Comparison of ENCODE assay signal across 11 cellular contexts in the genomic region with DNA sequence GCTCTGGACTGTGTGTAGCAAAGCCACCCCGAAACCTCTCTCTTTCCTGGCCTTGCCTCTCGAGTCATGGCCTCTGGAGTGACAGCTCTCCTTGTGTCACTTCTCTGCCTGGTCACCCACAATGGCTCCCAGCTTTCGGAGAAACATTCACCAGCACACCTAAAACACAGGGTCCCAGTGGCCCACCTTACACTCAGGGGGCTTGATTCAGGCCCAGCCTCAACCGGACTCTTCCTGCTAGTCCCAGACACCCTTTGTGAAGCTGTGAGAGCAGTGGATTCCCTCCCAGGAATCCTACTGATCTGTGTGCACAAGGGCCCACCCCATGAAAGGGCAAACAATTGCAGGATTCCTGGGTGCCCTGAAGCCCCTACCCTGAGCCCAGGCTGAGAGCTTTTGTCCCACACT.
A peak's percentile ranks its signal among the peaks of the same experiment; 100 is the strongest.
DNase-seq lines count a peak whose midpoint lies in the region; ATAC-seq and TF ChIP-seq lines count a peak whose summit lies in the region.
"Had no signal": no experiment of that assay in that cellular context is flagged by ENCODE, and none has a peak within 500 bp of the region (broad histone marks: within the 10 kb centered on the region; RNA-seq: fewer than 3 reads in every experiment).

No MANE protein-coding gene starts in this region.

- H3K4me3 ChIP-seq in NT2/D1 (ENCODE audit: insufficient read length, low read depth), result no peak overlapping the region
- peak overlapping the region; percentile 54 for H3K4me3 ChIP-seq in endodermal cell (ENCODE audit: low read length)
- peak overlapping the region in 1 of 2 donors; percentile 20 for H3K4me3 ChIP-seq in muscle layer of duodenum (ENCODE audit: low read depth in 1 of 2, low read length in 2 of 2)

- H3K27me3 ChIP-seq in NT2/D1 (ENCODE audit: insufficient read depth, insufficient read length) (no peaks in the 10 kb centered on the region), endodermal cell (ENCODE audit: control insufficient read depth, insufficient read depth, low read length, poor library complexity, severe bottlenecking) (no peaks in the 10 kb centered on the region), muscle layer of duodenum (ENCODE audit: low read depth, low read length) (no peaks in the 10 kb centered on the region)

- no peaks in the 10 kb centered on the region for H3K9me3 ChIP-seq in NT2/D1 (ENCODE audit: insufficient read depth, low read length)
- H3K9me3 ChIP-seq in endodermal cell (ENCODE audit: control insufficient read depth, low read length), result no peaks in the 10 kb centered on the region
- no peaks in the 10 kb centered on the region for H3K9me3 ChIP-seq in muscle layer of duodenum (ENCODE audit: control insufficient read depth in 1 of 2, low read length in 2 of 2)

- peak overlapping the region; percentile 98 for H3K27ac Mint-ChIP-seq in endodermal cell
- no peak overlapping the region for H3K27ac Mint-ChIP-seq in activated CD8-positive, alpha-beta T cell treated with anti-CD3 and anti-CD28 coated beads, Interleukin-2, amount 10 ng/mL, durations not matched to agents 7 days and 5 days
- H3K27ac Mint-ChIP-seq: activated T-helper 2 cell treated with anti-CD3 and anti-CD28 coated beads, Interferon-gamma antibody, Interleukin-2, Interleukin-4, amounts not matched to agents 10 μg/mL and 5 μg/mL and 100 μg/mL, durations not matched to agents 14 hours and 24 hours and 36 hours had no signal

- peaks cover 37% of the 10 kb centered on the region for H3K4me1 ChIP-seq in NT2/D1 (ENCODE audit: insufficient read depth, insufficient read length)
- peaks cover 64% of the 10 kb centered on the region for H3K4me1 ChIP-seq in endodermal cell (ENCODE audit: control insufficient read depth, insufficient read depth, low read length)
- H3K4me1 ChIP-seq in muscle layer of duodenum (ENCODE audit: control insufficient read depth in 1 of 2, insufficient read depth in 2 of 2, low read length in 2 of 2), result peaks cover 60 to 77% of the 10 kb centered on the region in 2 donors

- 77 to 90% methylated on average over 3 to 4 of the region's 4 CpGs for WGBS in endodermal cell (ENCODE audit: insufficient coverage in 1 of 2, insufficient read length in 1 of 2), 2 experiments

- no peak for ATAC-seq in HG03342 (IDR thresholded peaks at IDR 0.05; ENCODE audit: unreplicated experiment)
- ATAC-seq in activated CD8-positive, alpha-beta T cell treated with anti-CD3 and anti-CD28 coated beads, Interleukin-2, amount 10 ng/mL, durations not matched to agents 7 days and 5 days, result no peak

- POLR2A ChIA-PET in activated CD8-positive, alpha-beta T cell treated with anti-CD3 and anti-CD28 coated beads, Interleukin-2, amount 10 ng/mL, durations not matched to agents 7 days and 5 days (lab: Charles Lee), result no interaction called here

- H3K36me3 Mint-ChIP-seq in endodermal cell (ENCODE audit: low read depth), result no peaks in the 10 kb centered on the region
- H3K36me3 Mint-ChIP-seq in activated CD8-positive, alpha-beta T cell treated with anti-CD3 and anti-CD28 coated beads, Interleukin-2, amount 10 ng/mL, durations not matched to agents 7 days and 5 days (ENCODE audit: low read depth), result no peaks in the 10 kb centered on the region

- H3K4me1 Mint-ChIP-seq in endodermal cell, result peaks cover 85% of the 10 kb centered on the region
- no peaks in the 10 kb centered on the region for H3K4me1 Mint-ChIP-seq in activated CD8-positive, alpha-beta T cell treated with anti-CD3 and anti-CD28 coated beads, Interleukin-2, amount 10 ng/mL, durations not matched to agents 7 days and 5 days (ENCODE audit: low read depth)

- H3K27ac ChIP-seq in endodermal cell (ENCODE audit: low read depth, low read length) (peak overlapping the region; percentile 66), muscle layer of duodenum (ENCODE audit: low read length) (peak overlapping the region; percentile 98), temporal lobe (ENCODE audit: low read depth, low read length) (peak overlapping the region; percentile 19)

- H3K27me3 Mint-ChIP-seq in endodermal cell (ENCODE audit: insufficient read depth), result no peaks in the 10 kb centered on the region
- no peaks in the 10 kb centered on the region for H3K27me3 Mint-ChIP-seq in activated CD8-positive, alpha-beta T cell treated with anti-CD3 and anti-CD28 coated beads, Interleukin-2, amount 10 ng/mL, durations not matched to agents 7 days and 5 days (ENCODE audit: low read depth)

- DNase-seq in NT2/D1 (ENCODE audit: low read depth, low spot score) (no peak), endodermal cell (no peak), GOT3 (lab: John Stamatoyannopoulos, UW) (no peak), GM13976 (ENCODE audit: low spot score) (no peak)
- DNase-seq in activated CD8-positive, alpha-beta T cell treated with anti-CD3 and anti-CD28 coated beads, Interleukin-2, amount 10 ng/mL, durations not matched to agents 7 days and 5 days, result no peak
- DNase-seq: activated CD4-positive, CD25-positive, alpha-beta regulatory T cell treated with anti-CD3 and anti-CD28 coated beads, Interleukin-2, amount 50 U/mL, for 72 hours; KG1 had no signal

- no peaks in the 10 kb centered on the region for H3K36me3 ChIP-seq in NT2/D1 (ENCODE audit: insufficient read depth, insufficient read length, low read length)
- no peaks in the 10 kb centered on the region for H3K36me3 ChIP-seq in endodermal cell (ENCODE audit: control insufficient read depth, insufficient read depth, low read length)
- H3K36me3 ChIP-seq in muscle layer of duodenum (ENCODE audit: control insufficient read depth in 1 of 2, insufficient read depth in 2 of 2, low read length in 2 of 2), result no peaks in the 10 kb centered on the region

- H3K9me3 Mint-ChIP-seq in endodermal cell, result no peaks in the 10 kb centered on the region
- H3K9me3 Mint-ChIP-seq in activated CD8-positive, alpha-beta T cell treated with anti-CD3 and anti-CD28 coated beads, Interleukin-2, amount 10 ng/mL, durations not matched to agents 7 days and 5 days (ENCODE audit: insufficient read depth), result no peaks in the 10 kb centered on the region
- H3K9me3 Mint-ChIP-seq: activated T-helper 2 cell treated with anti-CD3 and anti-CD28 coated beads, Interferon-gamma antibody, Interleukin-2, Interleukin-4, amounts not matched to agents 10 μg/mL and 5 μg/mL and 100 μg/mL, durations not matched to agents 14 hours and 24 hours and 36 hours had no signal

- CTCF ChIA-PET in activated CD8-positive, alpha-beta T cell treated with anti-CD3 and anti-CD28 coated beads, Interleukin-2, amount 10 ng/mL, durations not matched to agents 7 days and 5 days (lab: Charles Lee), result interaction anchor here (1.1 kb wide), 1 partner anchor 70 kb away, joined by 4 read pairs; no protein-coding TSS in a partner anchor

- H3K9ac ChIP-seq in NT2/D1 (ENCODE audit: insufficient read length, low read depth) (peak overlapping the region; percentile 72), endodermal cell (ENCODE audit: extremely low read depth, low read length, poor library complexity, severe bottlenecking) (peak overlapping the region; percentile 87)

- in situ Hi-C loops in GM13976 (cut with MboI; ENCODE audit: low sequenced_read_pairs, unreplicated experiment), result no loop called here

- TF ChIP-seq CTCF in endodermal cell (conservative IDR thresholded peaks at IDR 0.05) (no peak), GM13976 (IDR thresholded peaks at IDR 0.05; ENCODE audit: borderline replicate concordance, control extremely low read depth, extremely low read depth, insufficient read depth, missing control alignments) (no peak)

- H3K4me3 Mint-ChIP-seq in endodermal cell, result peak overlapping the region; percentile 43
- no peak overlapping the region for H3K4me3 Mint-ChIP-seq in activated CD8-positive, alpha-beta T cell treated with anti-CD3 and anti-CD28 coated beads, Interleukin-2, amount 10 ng/mL, durations not matched to agents 7 days and 5 days

Comparison
In these comparisons a context has a peak if more than half of its experiments do, and no peak if none do; other contexts are left out.
1. H3K27ac ChIP-seq: peak in every context shown above with its lines; median percentile 98 in muscle layer of duodenum; 66 in endodermal cell; 19 in temporal lobe.